ENCODE assay signal across 1 cellular context in genomic region chr9:93366119-93366447, GRCh38.
TF ChIP-seq lines count a peak whose summit lies in the region.

No MANE protein-coding gene starts in this region.

TF ChIP-seq in GM23338, 12 proteins besides CTCF, POLR2A, EP300 and RAD21 (continued from another document):
- TF ChIP-seq ZNF462 (CRISPR knock-in tag; IDR thresholded peaks at IDR 0.05) (no peak), CREB1 (CRISPR knock-in tag; IDR thresholded peaks at IDR 0.05; ENCODE audit: low read depth) (no peak), JUNB (IDR thresholded peaks at IDR 0.05; ENCODE audit: unreplicated experiment) (no peak), ETS1 (IDR thresholded peaks at IDR 0.05) (no peak), NANOG (IDR thresholded peaks at IDR 0.05; ENCODE audit: borderline replicate concordance) (no peak), POLR2AphosphoS5 (IDR thresholded peaks at IDR 0.05; ENCODE audit: low read depth) (no peak; the same call in 1 of the 2 replicates), REST (IDR thresholded peaks at IDR 0.05; ENCODE audit: unreplicated experiment) (no peak), STAT1 (IDR thresholded peaks at IDR 0.05; ENCODE audit: unreplicated experiment) (no peak)
